ENCODE assay signal across 9 cellular contexts in the genomic region with DNA sequence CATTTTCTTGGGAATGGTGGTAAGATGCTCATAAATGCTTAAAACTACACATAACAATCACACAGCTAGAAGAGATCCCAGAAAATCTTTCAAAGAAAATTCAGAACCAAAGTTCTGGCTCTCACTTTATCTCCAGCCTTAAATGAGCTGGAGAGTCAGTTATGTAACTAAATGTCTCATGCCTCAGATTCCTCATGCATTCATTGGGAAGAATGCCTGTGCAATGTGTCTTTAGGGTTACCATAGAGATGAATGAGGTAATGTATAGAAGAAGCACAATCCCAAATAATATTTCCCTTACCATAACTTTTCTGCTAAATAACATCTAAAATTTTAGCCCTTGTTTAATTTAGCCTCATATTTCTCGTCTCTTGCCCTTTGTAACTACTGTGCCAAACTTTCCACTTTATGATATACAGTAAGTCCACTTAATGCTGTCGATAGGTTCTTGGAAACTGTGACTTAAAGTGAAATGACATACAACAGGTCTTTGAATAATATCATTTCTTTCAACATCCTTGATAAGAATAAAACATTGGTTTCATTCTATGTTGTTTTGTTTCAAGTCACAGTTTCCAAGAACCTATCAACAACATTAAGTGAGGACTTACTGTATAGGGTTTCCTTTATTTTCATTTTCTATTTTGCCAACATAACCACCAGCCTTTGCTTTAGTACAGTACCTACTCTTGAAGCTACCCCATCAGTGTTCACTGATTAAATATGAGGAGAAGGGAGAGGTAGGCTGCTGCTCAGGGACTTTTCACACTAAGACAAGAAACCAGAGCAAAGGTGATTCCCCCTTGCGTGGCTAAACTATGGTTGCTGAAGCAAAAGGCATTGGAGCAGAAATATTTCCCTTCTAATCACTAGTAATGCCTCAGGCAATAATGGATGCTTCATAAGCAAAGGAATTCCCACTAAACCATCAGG.
A peak's percentile ranks its signal among the peaks of the same experiment; 100 is the strongest.
DNase-seq lines count a peak whose midpoint lies in the region; ATAC-seq, FAIRE-seq and TF ChIP-seq lines count a peak whose summit lies in the region.
"Had no signal": no experiment of that assay in that cellular context is flagged by ENCODE, and none has a peak within 500 bp of the region (broad histone marks: within the 10 kb centered on the region; RNA-seq: fewer than 3 reads in every experiment).

No MANE protein-coding gene starts in this region.

- no TSS peak for BruUV-seq in MCF 10A (replicated peaks; lab: Mats Ljungman, UMichigan)

- H3K4me1 ChIP-seq in breast epithelium = no peaks in the 10 kb centered on the region

- H3K4me3 ChIP-seq in breast epithelium = no peak overlapping the region
- H3K4me3 ChIP-seq in choroid plexus epithelial cell (ENCODE audit: low read depth, low read length) = no peak overlapping the region

- ATAC-seq in GM19324 (IDR thresholded peaks at IDR 0.05; ENCODE audit: low FRiP score, unreplicated experiment) = no peak

- no peaks in the 10 kb centered on the region for H3K27me3 Mint-ChIP-seq in MCF 10A (ENCODE audit: insufficient read depth, unreplicated experiment)

- DNase-seq in MCF 10A (ENCODE audit: unreplicated experiment) (peak; percentile 60), breast epithelium (ENCODE audit: low spot score in 2 of 2) (no peak), HTR-8/SVneo (ENCODE audit: insufficient read length, low spot score) (peak; percentile 51), choroid plexus epithelial cell (ENCODE audit: low read depth) (peak; percentile 87), urothelium cell line (ENCODE audit: low spot score) (peak; percentile 24), dermis blood vessel endothelial cell (no peak), cortex of kidney (lab: John Stamatoyannopoulos, UW) (no peak)
- DNase-seq: DMS79 had no signal

- no peak overlapping the region for H3K27ac Mint-ChIP-seq in MCF 10A (ENCODE audit: low read depth, unreplicated experiment)

- POLR2A ChIA-PET in MCF 10A (lab: Yijun Ruan, JAX) = interaction anchor here (0.7 to 1.1 kb wide), 3 partner anchors 18 to 70 kb away, joined by 3 to 4 read pairs (median 3); no protein-coding TSS in a partner anchor

- intact Hi-C loops in MCF 10A (cut with micrococcal nuclease) = loop anchor here (2.0 to 10.0 kb wide), 5 partner anchors 27 to 669 kb away; a partner anchor contains a TSS
- intact Hi-C loops in breast epithelium (cut with DNase I; ENCODE audit: low total_unique reads) = no loop called here

- H3K4me3 Mint-ChIP-seq in MCF 10A (ENCODE audit: unreplicated experiment) = no peak overlapping the region

- H3K36me3 ChIP-seq in breast epithelium = no peaks in the 10 kb centered on the region

- TF ChIP-seq CTCF in MCF 10A (IDR thresholded peaks at IDR 0.05; ENCODE audit: unreplicated experiment) = no peak
- no peak for TF ChIP-seq CTCF in breast epithelium (IDR thresholded peaks at IDR 0.05)
- TF ChIP-seq CTCF in choroid plexus epithelial cell (conservative IDR thresholded peaks at IDR 0.05; ENCODE audit: low read depth, low read length) = no peak

- no peaks in the 10 kb centered on the region for H3K27me3 ChIP-seq in breast epithelium

- no peaks in the 10 kb centered on the region for H3K9me3 ChIP-seq in breast epithelium

- FAIRE-seq in HTR-8/SVneo (lab: Jason Lieb, UNC) = peak; percentile 80
- FAIRE-seq in urothelium cell line (lab: Jason Lieb, UNC) = no peak

- no peaks in the 10 kb centered on the region for H3K9me3 Mint-ChIP-seq in MCF 10A (ENCODE audit: unreplicated experiment)

- CTCF ChIA-PET in MCF 10A (lab: Yijun Ruan, JAX) = interaction anchor here (0.6 to 1.4 kb wide), 3 partner anchors 19 to 1160 kb away, joined by 3 to 4 read pairs (median 3); no protein-coding TSS in a partner anchor

- H3K36me3 Mint-ChIP-seq in MCF 10A (ENCODE audit: insufficient read depth, unreplicated experiment) = no peaks in the 10 kb centered on the region

- TF ChIP-seq POLR2A in breast epithelium (IDR thresholded peaks at IDR 0.05) = no peak

- peaks cover 26% of the 10 kb centered on the region for H3K4me1 Mint-ChIP-seq in MCF 10A (ENCODE audit: insufficient read depth, unreplicated experiment)

- no peak overlapping the region for H3K27ac ChIP-seq in breast epithelium

Comparison
In these comparisons a context has a peak if more than half of its experiments do, and no peak if none do; other contexts are left out.
1. DNase-seq: peak in MCF 10A (single experiment), HTR-8/SVneo (single experiment), choroid plexus epithelial cell (single experiment) and urothelium cell line (single experiment); none in breast epithelium (0 of 2), dermis blood vessel endothelial cell (single experiment) and cortex of kidney (single experiment).